ENCODE assay signal across 8 cellular contexts in genomic region chr2:65432227-65433190, GRCh38. TPM values are rescaled to one million over a fixed set of nuclear protein-coding genes. Genes with fewer than 3 reads are reported as not detected.
A peak's percentile ranks its signal among the peaks of the same experiment; 100 is the strongest.
DNase-seq lines count a peak whose midpoint lies in the region; ATAC-seq and TF ChIP-seq lines count a peak whose summit lies in the region.

SPRED2 (minus strand) TSS chr2:65432599; CDS start chr2:65431987, 612 bp downstream.

- H3K27ac ChIP-seq in dorsolateral prefrontal cortex, result peak within 1 kb of the TSS; percentile 10 to 95 (median 89)
- H3K27ac ChIP-seq in liver (ENCODE audit: low read depth in 1 of 2, low read length in 2 of 2), result peak within 1 kb of the TSS; percentile 93 to 98

- no peaks in the 10 kb centered on the region for H3K9me3 ChIP-seq in liver (ENCODE audit: control insufficient read depth in 4 of 4, low read length in 3 of 4)

- peak; percentile 27 for ATAC-seq in GM18909 (IDR thresholded peaks at IDR 0.05; ENCODE audit: poor library complexity, unreplicated experiment)
- ATAC-seq in HG03520 (IDR thresholded peaks at IDR 0.05; ENCODE audit: unreplicated experiment), result peak; percentile 18

- under 1% methylated on average over 68 of the region's 68 CpGs for WGBS in liver

- CTCF ChIA-PET in AG04449 (lab: Yijun Ruan, JAX), result interaction anchor here (0.6 kb wide), 1 partner anchor 143 kb away, joined by 3 read pairs; no protein-coding TSS in a partner anchor

- H3K4me1 ChIP-seq in liver (ENCODE audit: control insufficient read depth in 4 of 4, insufficient read depth in 4 of 4, low read length in 3 of 4), result peaks cover 2 to 33% (median 19%) of the 10 kb centered on the region in 4 donors

- TF ChIP-seq RAD21 in liver (IDR thresholded peaks at IDR 0.05), result peak; percentile 58 to 71

- intact Hi-C loops in dorsolateral prefrontal cortex (cut with DNase I), result loop anchor here (2.0 to 10.0 kb wide), 7 partner anchors 50 to 1002 kb away; partner anchors contain the start of genes MEIS1 (in 1 of the 2) and RAB1A (in 1 of the 2)

- no peak for TF ChIP-seq CTCF in AG04449 (IDR thresholded peaks at IDR 0.05; ENCODE audit: insufficient read depth, low read length, missing control alignments)
- TF ChIP-seq CTCF in dorsolateral prefrontal cortex (IDR thresholded peaks at IDR 0.05 in 54 of 56, conservative IDR thresholded peaks at IDR 0.05 in 2 of 56; ENCODE audit: low read depth in 1 of 56, partially characterized antibody in 56 of 56), result peak in 42 of 56 donors; percentile 5 to 46 (median 26)
- TF ChIP-seq CTCF in liver (IDR thresholded peaks at IDR 0.05; ENCODE audit: low read depth, low read length, missing input control), result peak; percentile 12

- H3K27me3 ChIP-seq in dorsolateral prefrontal cortex (no peaks in the 10 kb centered on the region), liver (ENCODE audit: control insufficient read depth in 4 of 4, insufficient read depth in 4 of 4, low read length in 3 of 4) (no peaks in the 10 kb centered on the region)

- H3K36me3 ChIP-seq in liver (ENCODE audit: control insufficient read depth in 4 of 4, insufficient read depth in 3 of 4, low read depth in 1 of 4, low read length in 3 of 4), result no peaks in the 10 kb centered on the region

- H3K4me3 ChIP-seq in AG04449 (ENCODE audit: low read depth, low read length) (peak within 1 kb of the TSS; percentile 84), dorsolateral prefrontal cortex (peak within 1 kb of the TSS; percentile 62 to 98 (median 87)), liver (ENCODE audit: low read depth in 1 of 3, low read length in 3 of 3) (peak within 1 kb of the TSS; percentile 73 to 88 (median 87))

- POLR2A ChIA-PET in AG04449 (lab: Yijun Ruan, JAX), result interaction anchor here (0.7 to 1.4 kb wide), 3 partner anchors 112 to 246 kb away, joined by 3 read pairs; partner anchors contain the start of gene ACTR2

- DNase-seq in AG04449 (ENCODE audit: low read depth, low spot score) (peak; percentile 74), NCI-H526 treated with DMSO at 0.1 percent for 48 hours (lab: John Stamatoyannopoulos, UW) (peak; percentile 77), dorsolateral prefrontal cortex (peak; percentile 62 to 89 (median 87))
- DNase-seq in activated CD4-positive, alpha-beta T cell treated with anti-CD3 and anti-CD28 coated beads, Interleukin-2, amount 50 U/mL, for 1 hour, result peak; percentile 60
- DNase-seq in stimulated activated CD4-positive, alpha-beta T cell treated with anti-CD3 and anti-CD28 coated beads, Interleukin-4, amount 100 ng/mL, for 1 hour, result peak; percentile 65

- H3K9ac ChIP-seq in liver (ENCODE audit: low read depth in 1 of 2, low read length in 2 of 2), result peak within 1 kb of the TSS; percentile 68 to 92

TF ChIP-seq in liver, 16 proteins besides CTCF, POLR2A, EP300 and RAD21:
- TF ChIP-seq HNF4G (IDR thresholded peaks at IDR 0.05) (peak; percentile 54), ZBTB33 (IDR thresholded peaks at IDR 0.05) (peak; percentile 66), RXRA (IDR thresholded peaks at IDR 0.05) (peak; percentile 78 to 85), REST (IDR thresholded peaks at IDR 0.05) (peak; percentile 75), TAF1 (conservative IDR thresholded peaks at IDR 0.05) (peak; percentile 82), GABPA (IDR thresholded peaks at IDR 0.05 in 1 of 2, conservative IDR thresholded peaks at IDR 0.05 in 1 of 2) (peak; percentile 37 to 82), FOXA1 (IDR thresholded peaks at IDR 0.05) (peak; percentile 71), MAX (IDR thresholded peaks at IDR 0.05) (peak; percentile 100), NR2F2 (IDR thresholded peaks at IDR 0.05) (peak; percentile 77), JUND (IDR thresholded peaks at IDR 0.05) (peak; percentile 86 to 87), FOXA2 (IDR thresholded peaks at IDR 0.05) (peak; percentile 30), HNF4A (conservative IDR thresholded peaks at IDR 0.05) (peak; percentile 49 to 58), SP1 (IDR thresholded peaks at IDR 0.05) (peak; percentile 89), ATF3 (IDR thresholded peaks at IDR 0.05) (peak; percentile 69), YY1 (IDR thresholded peaks at IDR 0.05) (peak; percentile 92), EGR1 (IDR thresholded peaks at IDR 0.05; ENCODE audit: low read depth in 2 of 2) (peak; percentile 94 to 99)
TF ChIP-seq in liver: peak in this region for 16.

RNA-seq across cellular contexts. Expression of gene SPRED2, which starts in this region (rescaled TPM):
- total RNA-seq in dorsolateral prefrontal cortex (10 to 100 TPM; 28.2 to 82.4 (median 50.7) TPM), liver (1 to 10 TPM; 6.9 to 7.5 TPM)
- polyA plus RNA-seq in liver, result 1 to 10 TPM; 6.7 to 7.3 TPM

Comparison
In these comparisons a context has a peak if more than half of its experiments do, and no peak if none do; other contexts are left out.
1. Peak in every context shown above with its lines: DNase-seq, ATAC-seq, H3K4me3 ChIP-seq and H3K27ac ChIP-seq.